Comparison of ENCODE assay signal across 19 cellular contexts in genomic region chr15:94069834-94070233, GRCh38.
"Had no signal": no experiment of that assay in that cellular context is flagged by ENCODE, and none has a peak within 500 bp of the region (broad histone marks: within the 10 kb centered on the region; RNA-seq: fewer than 3 reads in every experiment).

No MANE protein-coding gene starts in this region.

- DNase-seq: activated CD4-positive, alpha-beta memory T cell treated with anti-CD3 and anti-CD28 coated beads, Interleukin-2, amount 10 ng/mL, durations not matched to agents 7 days and 5 days; activated CD4-positive, alpha-beta T cell treated with anti-CD3 and anti-CD28 coated beads for 36 hours; activated gamma-delta T cell; activated T-cell treated with anti-CD3 and anti-CD28 coated beads, Interleukin-2, amount 50 U/mL, for 48 hours; cerebellar nuclear complex; dermis blood vessel endothelial cell; erythroblast; midbrain; naive thymus-derived CD4-positive, alpha-beta T cell; occipital lobe; right lobe of liver; stimulated activated CD4-positive, alpha-beta T cell treated with anti-CD3 and anti-CD28 coated beads, Interleukin-4, amount 100 ng/mL, for 1 hour; stimulated activated naive CD8-positive, alpha-beta T cell treated with anti-CD3 and anti-CD28 coated beads, Interleukin-15, amount 100 ng/mL, for 72 hours; T1000; WERI-Rb-1 had no signal

- H3K9me3 Mint-ChIP-seq: activated CD4-positive, alpha-beta memory T cell treated with anti-CD3 and anti-CD28 coated beads, Interleukin-2, amount 10 ng/mL, durations not matched to agents 7 days and 5 days; stimulated activated naive CD8-positive, alpha-beta T cell treated with anti-CD3 and anti-CD28 coated beads, Interleukin-15, amount 100 ng/mL, for 72 hours had no signal

- H3K4me1 ChIP-seq: prostate gland, right lobe of liver, testis had no signal

- H3K27me3 Mint-ChIP-seq: activated naive CD8-positive, alpha-beta T cell had no signal

- H3K36me3 ChIP-seq: prostate gland, right lobe of liver, WERI-Rb-1 had no signal

- H3K4me3 ChIP-seq: lung, prostate gland, right lobe of liver had no signal

- H3K27ac Mint-ChIP-seq: activated CD4-positive, alpha-beta memory T cell treated with anti-CD3 and anti-CD28 coated beads, Interleukin-2, amount 10 ng/mL, durations not matched to agents 7 days and 5 days; activated CD4-positive, alpha-beta T cell treated with anti-CD3 and anti-CD28 coated beads for 36 hours; activated naive CD8-positive, alpha-beta T cell; naive thymus-derived CD4-positive, alpha-beta T cell had no signal

- H3K27ac ChIP-seq: prostate gland, right lobe of liver, testis, WERI-Rb-1 had no signal

- H3K27me3 ChIP-seq: right lobe of liver, testis had no signal

- ATAC-seq: activated CD4-positive, alpha-beta T cell treated with anti-CD3 and anti-CD28 coated beads for 36 hours; naive thymus-derived CD4-positive, alpha-beta T cell; right lobe of liver; stimulated activated naive CD8-positive, alpha-beta T cell treated with anti-CD3 and anti-CD28 coated beads, Interleukin-15, amount 100 ng/mL, for 72 hours had no signal

- H3K9me3 ChIP-seq: prostate gland, right lobe of liver, testis had no signal

- H3K4me1 Mint-ChIP-seq: activated CD4-positive, alpha-beta memory T cell treated with anti-CD3 and anti-CD28 coated beads, Interleukin-2, amount 10 ng/mL, durations not matched to agents 7 days and 5 days; activated CD4-positive, alpha-beta T cell treated with anti-CD3 and anti-CD28 coated beads for 36 hours; stimulated activated naive CD8-positive, alpha-beta T cell treated with anti-CD3 and anti-CD28 coated beads, Interleukin-15, amount 100 ng/mL, for 72 hours had no signal

- H3K36me3 Mint-ChIP-seq: activated naive CD8-positive, alpha-beta T cell; naive thymus-derived CD4-positive, alpha-beta T cell had no signal

- H3K4me3 Mint-ChIP-seq: activated CD4-positive, alpha-beta memory T cell treated with anti-CD3 and anti-CD28 coated beads, Interleukin-2, amount 10 ng/mL, durations not matched to agents 7 days and 5 days; activated CD4-positive, alpha-beta T cell treated with anti-CD3 and anti-CD28 coated beads for 36 hours; activated naive CD8-positive, alpha-beta T cell; naive thymus-derived CD4-positive, alpha-beta T cell; stimulated activated naive CD8-positive, alpha-beta T cell treated with anti-CD3 and anti-CD28 coated beads, Interleukin-15, amount 100 ng/mL, for 72 hours had no signal
